Comparison of ENCODE assay signal across 22 cellular contexts in the genomic region with DNA sequence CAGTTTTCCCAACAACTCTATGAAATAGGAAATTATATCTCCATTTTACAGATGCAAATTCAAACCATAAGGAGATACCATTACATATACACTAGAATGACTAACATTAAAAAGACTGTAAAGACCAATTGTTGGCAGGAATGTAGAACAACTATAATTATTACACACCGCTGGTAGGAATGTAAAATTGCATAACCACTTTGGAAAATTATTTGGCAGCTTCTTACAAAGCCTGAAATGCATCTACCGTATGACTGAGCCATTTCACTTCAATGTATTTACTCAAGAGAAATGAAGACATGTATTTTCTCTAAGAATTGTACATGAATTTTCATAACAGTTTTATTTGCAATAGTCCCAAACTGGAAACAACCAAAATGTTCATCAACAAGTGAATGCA.
A peak's percentile ranks its signal among the peaks of the same experiment; 100 is the strongest.
DNase-seq lines count a peak whose midpoint lies in the region; ATAC-seq and TF ChIP-seq lines count a peak whose summit lies in the region.
"Had no signal": no experiment of that assay in that cellular context is flagged by ENCODE, and none has a peak within 500 bp of the region (broad histone marks: within the 10 kb centered on the region; RNA-seq: fewer than 3 reads in every experiment).

No MANE protein-coding gene starts in this region.

- H3K27me3 Mint-ChIP-seq in activated naive CD8-positive, alpha-beta T cell treated with anti-CD3 and anti-CD28 coated beads for 36 hours: no peaks in the 10 kb centered on the region
- H3K27me3 Mint-ChIP-seq: progenitor cell of endocrine pancreas had no signal

- no peak overlapping the region for H3K4me3 ChIP-seq in astrocyte of the cerebellum (ENCODE audit: low read depth, low read length)
- no peak overlapping the region for H3K4me3 ChIP-seq in fibroblast of the aortic adventitia (ENCODE audit: low read depth, low read length)
- H3K4me3 ChIP-seq in retinal pigment epithelial cell (ENCODE audit: low read length): no peak overlapping the region
- H3K4me3 ChIP-seq: heart left ventricle, spleen, stomach had no signal

- peaks cover 10% of the 10 kb centered on the region for H3K36me3 Mint-ChIP-seq in activated naive CD8-positive, alpha-beta T cell treated with anti-CD3 and anti-CD28 coated beads for 36 hours

- peak; percentile 79 for DNase-seq in HS-5 (ENCODE audit: low read depth)
- peak; percentile 0 for DNase-seq in astrocyte of the cerebellum (ENCODE audit: low read depth)
- peak; percentile 54 for DNase-seq in fibroblast of the aortic adventitia (ENCODE audit: low read depth)
- DNase-seq in retinal pigment epithelial cell (ENCODE audit: low read depth): peak; percentile 39
- DNase-seq in activated naive CD8-positive, alpha-beta T cell treated with anti-CD3 and anti-CD28 coated beads for 36 hours: no peak
- DNase-seq in HuH-7.5 (ENCODE audit: low spot score): no peak
- DNase-seq in ACHN: no peak
- DNase-seq: activated CD4-positive, alpha-beta T cell treated with anti-CD3 and anti-CD28 coated beads for 36 hours; BE2C; brain microvascular endothelial cell; heart left ventricle; NCI-H1417 treated with DMSO at 0.1 percent for 48 hours; NCI-H526; SHP77 treated with DMSO at 0.1 percent for 48 hours; spleen; stimulated activated CD4-positive, alpha-beta T cell treated with anti-CD3 and anti-CD28 coated beads, Interleukin-4, amount 100 ng/mL, for 4 hours; stomach had no signal

- no peak overlapping the region for H3K27ac Mint-ChIP-seq in activated naive CD8-positive, alpha-beta T cell treated with anti-CD3 and anti-CD28 coated beads for 36 hours
- H3K27ac Mint-ChIP-seq: activated CD4-positive, alpha-beta T cell treated with anti-CD3 and anti-CD28 coated beads for 36 hours; activated naive CD4-positive, alpha-beta T cell treated with anti-CD3 and anti-CD28 coated beads, Interleukin-2, amount 50 U/mL, for 72 hours; progenitor cell of endocrine pancreas had no signal

- peaks cover 21% of the 10 kb centered on the region for H3K9me3 Mint-ChIP-seq in activated naive CD8-positive, alpha-beta T cell treated with anti-CD3 and anti-CD28 coated beads for 36 hours

- H3K4me3 Mint-ChIP-seq in activated naive CD8-positive, alpha-beta T cell treated with anti-CD3 and anti-CD28 coated beads for 36 hours: no peak overlapping the region
- H3K4me3 Mint-ChIP-seq: activated CD4-positive, alpha-beta T cell treated with anti-CD3 and anti-CD28 coated beads for 36 hours; neural crest cell had no signal

- ATAC-seq in GM18505 (IDR thresholded peaks at IDR 0.05; ENCODE audit: unreplicated experiment): no peak
- ATAC-seq: activated CD4-positive, alpha-beta T cell treated with anti-CD3 and anti-CD28 coated beads for 36 hours; activated naive CD4-positive, alpha-beta T cell treated with anti-CD3 and anti-CD28 coated beads, Interleukin-2, amount 50 U/mL, for 72 hours; left lobe of liver had no signal

- TF ChIP-seq CTCF in astrocyte of the cerebellum (IDR thresholded peaks at IDR 0.05; ENCODE audit: low read depth, low read length, missing control alignments) (no peak), fibroblast of the aortic adventitia (IDR thresholded peaks at IDR 0.05; ENCODE audit: insufficient read depth, low read length) (no peak), retinal pigment epithelial cell (conservative IDR thresholded peaks at IDR 0.05; ENCODE audit: low read depth, low read length) (no peak)

- no peak for TF ChIP-seq POLR2A in GM18505 (IDR thresholded peaks at IDR 0.05; ENCODE audit: borderline replicate concordance, extremely low read depth, insufficient read depth, insufficient read length)

- H3K4me1 Mint-ChIP-seq in activated naive CD8-positive, alpha-beta T cell treated with anti-CD3 and anti-CD28 coated beads for 36 hours: no peaks in the 10 kb centered on the region
- H3K4me1 Mint-ChIP-seq: activated CD4-positive, alpha-beta T cell treated with anti-CD3 and anti-CD28 coated beads for 36 hours; neural crest cell had no signal

- in situ Hi-C loops in astrocyte of the cerebellum (cut with HindIII; ENCODE audit: low sequenced_read_pairs): no loop called here
- in situ Hi-C loops in ACHN (cut with HindIII; ENCODE audit: low pct_ligation_motif_present, low pct_unique_long_range_greater_than_20kb, low sequenced_read_pairs): no loop called here

Comparison
In these comparisons a context has a peak if more than half of its experiments do, and no peak if none do; other contexts are left out.
1. DNase-seq: peak in HS-5 (single experiment), astrocyte of the cerebellum (single experiment), fibroblast of the aortic adventitia (single experiment) and retinal pigment epithelial cell (single experiment); none in activated naive CD8-positive, alpha-beta T cell treated with anti-CD3 and anti-CD28 coated beads for 36 hours (single experiment), HuH-7.5 (single experiment) and ACHN (single experiment).